ENCODE assay signal across 15 cellular contexts in genomic region chr2:241802806-241803318, GRCh38. TPM values are rescaled to one million over a fixed set of nuclear protein-coding genes. Genes with fewer than 3 reads are reported as not detected.
A peak's percentile ranks its signal among the peaks of the same experiment; 100 is the strongest.
DNase-seq lines count a peak whose midpoint lies in the region; ATAC-seq, FAIRE-seq and TF ChIP-seq lines count a peak whose summit lies in the region.
"Had no signal": no experiment of that assay in that cellular context is flagged by ENCODE, and none has a peak within 500 bp of the region (broad histone marks: within the 10 kb centered on the region; RNA-seq: fewer than 3 reads in every experiment).

No MANE protein-coding gene starts in this region.

- H4K20me1 ChIP-seq in keratinocyte (ENCODE audit: control insufficient read depth, extremely low read depth, insufficient read depth, low read length) = no peaks in the 10 kb centered on the region

- H3K4me1 ChIP-seq in heart left ventricle = peaks cover 0 to 22% (median 18%) of the 10 kb centered on the region in 12 donors
- H3K4me1 ChIP-seq in right atrium auricular region = peaks cover 0 to 21% of the 10 kb centered on the region in 2 donors
- no peaks in the 10 kb centered on the region for H3K4me1 ChIP-seq in keratinocyte (ENCODE audit: control insufficient read depth, extremely low read depth, insufficient read depth, low read length)

- H2AFZ ChIP-seq in keratinocyte (ENCODE audit: control insufficient read depth, low read length) = peak overlapping the region; percentile 86

- H3K4me3 ChIP-seq in heart left ventricle = peak overlapping the region in 9 of 12 donors; percentile 32 to 61 (median 55)
- H3K4me3 ChIP-seq in right atrium auricular region = peak overlapping the region in 1 of 2 donors; percentile 56
- peak overlapping the region; percentile 42 for H3K4me3 ChIP-seq in astrocyte of the cerebellum (ENCODE audit: low read depth, low read length)
- H3K4me3 ChIP-seq in keratinocyte (ENCODE audit: control insufficient read depth in 2 of 3, extremely low read depth in 1 of 3, insufficient read depth in 2 of 3, low read depth in 1 of 3, low read length in 3 of 3) = peak overlapping the region in 1 of 3 experiments; percentile 66

- ATAC-seq in heart left ventricle (peak in 1 of 4 donors; percentile 10), omental fat pad (ENCODE audit: low FRiP score) (no peak)

- H3K79me2 ChIP-seq in keratinocyte (ENCODE audit: control insufficient read depth, insufficient read depth, low read length) = no peaks in the 10 kb centered on the region

- H3K27ac ChIP-seq in heart left ventricle = no peak overlapping the region
- H3K27ac ChIP-seq in right atrium auricular region = no peak overlapping the region
- no peak overlapping the region for H3K27ac ChIP-seq in keratinocyte (ENCODE audit: control insufficient read depth, insufficient read depth, low read length)
- H3K27ac ChIP-seq: cardiac muscle cell, left lung had no signal

- TF ChIP-seq CTCF in heart left ventricle (IDR thresholded peaks at IDR 0.05) (no peak), right atrium auricular region (IDR thresholded peaks at IDR 0.05) (no peak), astrocyte of the cerebellum (IDR thresholded peaks at IDR 0.05; ENCODE audit: low read depth, low read length, missing control alignments) (no peak), keratinocyte (optimal IDR thresholded peaks at IDR 0.05 in 1 of 3, IDR thresholded peaks at IDR 0.05 in 1 of 3, conservative IDR thresholded peaks at IDR 0.05 in 1 of 3; ENCODE audit: extremely low read depth in 1 of 3, insufficient read depth in 2 of 3, low read length in 3 of 3) (no peak), omental fat pad (IDR thresholded peaks at IDR 0.05) (no peak)

- intact Hi-C loops in heart left ventricle (cut with DNase I) = no loop called here

- no peaks in the 10 kb centered on the region for H3K9me1 ChIP-seq in keratinocyte (ENCODE audit: control insufficient read depth, extremely low read depth, insufficient read depth, low read length)

- peak overlapping the region; percentile 76 for H3K4me2 ChIP-seq in keratinocyte (ENCODE audit: control insufficient read depth, extremely low read depth, insufficient read depth, low read depth, low read length)

- peak in 1 of 5 donors; percentile 14 for DNase-seq in heart left ventricle
- DNase-seq in right atrium auricular region (ENCODE audit: low spot score) = no peak
- DNase-seq in astrocyte of the cerebellum (ENCODE audit: low read depth) = no peak
- no peak for DNase-seq in keratinocyte (ENCODE audit: low read depth, low spot score)
- DNase-seq in urothelium cell line (ENCODE audit: low spot score) = no peak
- DNase-seq in NCI-H2171 treated with DMSO at 0.1 percent for 48 hours (lab: John Stamatoyannopoulos, UW) = no peak
- DNase-seq in NCI-H774 (lab: John Stamatoyannopoulos, UW) = no peak
- no peak for DNase-seq in omental fat pad (ENCODE audit: low spot score)
- DNase-seq: AML-193, GDM1, Karpas-422 had no signal

- no peak overlapping the region for H3K9ac ChIP-seq in keratinocyte (ENCODE audit: control insufficient read depth, extremely low read depth, insufficient read depth, low read length)

- H3K27me3 ChIP-seq in heart left ventricle (peaks cover 0 to 21% (median 0%) of the 10 kb centered on the region in 9 donors), right atrium auricular region (no peaks in the 10 kb centered on the region), keratinocyte (ENCODE audit: control insufficient read depth, extremely low read depth, insufficient read depth, low read length) (peaks cover 20% of the 10 kb centered on the region)

- H3K36me3 ChIP-seq in heart left ventricle (no peaks in the 10 kb centered on the region), right atrium auricular region (no peaks in the 10 kb centered on the region), keratinocyte (ENCODE audit: control insufficient read depth in 2 of 2, extremely low read depth in 1 of 2, insufficient read depth in 2 of 2, low read length in 2 of 2) (no peaks in the 10 kb centered on the region)
- H3K36me3 ChIP-seq: cardiac muscle cell, left lung had no signal

- H3K9me3 ChIP-seq in heart left ventricle = no peaks in the 10 kb centered on the region
- no peaks in the 10 kb centered on the region for H3K9me3 ChIP-seq in right atrium auricular region
- H3K9me3 ChIP-seq in keratinocyte (ENCODE audit: control insufficient read depth, low read depth, low read length) = no peaks in the 10 kb centered on the region
- H3K9me3 ChIP-seq: left lung had no signal

- 39 to 64% (median 47%) methylated on average over 13 to 23 of the region's 23 CpGs for WGBS in heart left ventricle, 4 donors

- dilution Hi-C loops in keratinocyte (cut with MboI; ENCODE audit: extremely low pct_ligation_motif_present, low sequenced_read_pairs) = no loop called here

- in situ Hi-C loops in astrocyte of the cerebellum (cut with HindIII; ENCODE audit: low sequenced_read_pairs) = no loop called here

- no peak for FAIRE-seq in keratinocyte (lab: Jason Lieb, UNC)
- peak; percentile 46 for FAIRE-seq in urothelium cell line (lab: Jason Lieb, UNC)

- no peak for TF ChIP-seq POLR2A in heart left ventricle (IDR thresholded peaks at IDR 0.05)

RNA-seq across cellular contexts. Expression of gene NEU4, which starts 6.1 kb away (rescaled TPM):
- total RNA-seq in heart left ventricle = 1 to 10 TPM in 1 of 9 donors, under 1 TPM in 4, not detected in 4; 0.21 to 1.4 (median 0.45) TPM
- polyA plus RNA-seq in heart left ventricle = under 1 TPM; 0.07 to 0.50 TPM
- under 1 TPM in 1 of 2 donors, not detected in 1; 0.31 TPM for total RNA-seq in right atrium auricular region
- not detected in 3 replicates for polyA plus RNA-seq in keratinocyte
- polyA plus RNA-seq in keratinocyte (2011; ENCODE audit: low read depth) = not detected
- not detected in 2 replicates for polyA plus RNA-seq in keratinocyte (2011; cell fraction: cytosol; rRNA removed)
- polyA plus RNA-seq in keratinocyte (2011; cell fraction: nucleus; rRNA removed) = not detected in 2 replicates
- polyA plus RNA-seq in keratinocyte (2012; ENCODE audit: low replicate concordance) = not detected in 2 replicates
- not detected in 3 replicates for polyA minus RNA-seq in keratinocyte
- not detected for polyA minus RNA-seq in keratinocyte (2011; cell fraction: cytosol; rRNA and poly(A)+ RNA removed)
- not detected in 2 replicates for polyA minus RNA-seq in keratinocyte (2011; cell fraction: nucleus; rRNA and poly(A)+ RNA removed)
- total RNA-seq in omental fat pad = 1 to 10 TPM in 3 of 4 donors, under 1 TPM in 1; 0.79 to 4.4 (median 2.5) TPM
- total RNA-seq: osteocyte, RPMI7951 had no signal

RNA-seq across cellular contexts. Expression of gene GAL3ST2, which starts 26.2 kb away (rescaled TPM):
- total RNA-seq in heart left ventricle = 1 to 10 TPM in 1 of 9 donors, under 1 TPM in 1, not detected in 7; 0.21 to 1.7 TPM
- polyA plus RNA-seq in heart left ventricle = not detected
- total RNA-seq in right atrium auricular region = 1 to 10 TPM in 1 of 2 donors, under 1 TPM in 1; 0.56 to 1.1 TPM
- polyA plus RNA-seq in keratinocyte = 0.05 TPM in 1 of 3 replicates, not detected in the others
- polyA plus RNA-seq in keratinocyte (2011; ENCODE audit: low read depth) = not detected
- polyA plus RNA-seq in keratinocyte (2011; cell fraction: cytosol; rRNA removed) = not detected in 2 replicates
- not detected in 2 replicates for polyA plus RNA-seq in keratinocyte (2011; cell fraction: nucleus; rRNA removed)
- not detected in 2 replicates for polyA plus RNA-seq in keratinocyte (2012; ENCODE audit: low replicate concordance)
- polyA minus RNA-seq in keratinocyte = not detected in 3 replicates
- not detected for polyA minus RNA-seq in keratinocyte (2011; cell fraction: cytosol; rRNA and poly(A)+ RNA removed)
- polyA minus RNA-seq in keratinocyte (2011; cell fraction: nucleus; rRNA and poly(A)+ RNA removed) = not detected in 2 replicates
- total RNA-seq in omental fat pad = 1 to 10 TPM in 2 of 4 donors, under 1 TPM in 1, not detected in 1; 0.50 to 3.1 (median 2.8) TPM
- total RNA-seq: left lung, RPMI7951 had no signal
- polyA plus RNA-seq: cardiac muscle cell had no signal

RNA-seq across cellular contexts. Expression of gene PDCD1, which starts 55.8 kb away (rescaled TPM):
- total RNA-seq in heart left ventricle (1 to 10 TPM in 5 of 9 donors, under 1 TPM in 4; 0.27 to 7.6 (median 1.3) TPM), right atrium auricular region (10 to 100 TPM in 1 of 2 donors, 1 to 10 TPM in 1; 1.0 to 17.5 TPM), omental fat pad (1 to 10 TPM in 1 of 4 donors, under 1 TPM in 3; 0.37 to 4.8 (median 0.68) TPM)
- polyA plus RNA-seq in heart left ventricle (1 to 10 TPM; 3.3 to 4.7 TPM), keratinocyte (not detected in 3 replicates)
- polyA plus RNA-seq in keratinocyte (2011; ENCODE audit: low read depth) = not detected
- not detected in 2 replicates for polyA plus RNA-seq in keratinocyte (2011; cell fraction: cytosol; rRNA removed)
- polyA plus RNA-seq in keratinocyte (2011; cell fraction: nucleus; rRNA removed) = not detected in 2 replicates
- not detected in 2 replicates for polyA plus RNA-seq in keratinocyte (2012; ENCODE audit: low replicate concordance)
- not detected in 3 replicates for polyA minus RNA-seq in keratinocyte
- polyA minus RNA-seq in keratinocyte (2011; cell fraction: cytosol; rRNA and poly(A)+ RNA removed) = not detected
- not detected in 2 replicates for polyA minus RNA-seq in keratinocyte (2011; cell fraction: nucleus; rRNA and poly(A)+ RNA removed)
- total RNA-seq: cardiac muscle cell, osteocyte, RPMI7951 had no signal
- polyA plus RNA-seq: cardiac muscle cell had no signal
